ENCODE assay signal across 19 cellular contexts in the genomic region with DNA sequence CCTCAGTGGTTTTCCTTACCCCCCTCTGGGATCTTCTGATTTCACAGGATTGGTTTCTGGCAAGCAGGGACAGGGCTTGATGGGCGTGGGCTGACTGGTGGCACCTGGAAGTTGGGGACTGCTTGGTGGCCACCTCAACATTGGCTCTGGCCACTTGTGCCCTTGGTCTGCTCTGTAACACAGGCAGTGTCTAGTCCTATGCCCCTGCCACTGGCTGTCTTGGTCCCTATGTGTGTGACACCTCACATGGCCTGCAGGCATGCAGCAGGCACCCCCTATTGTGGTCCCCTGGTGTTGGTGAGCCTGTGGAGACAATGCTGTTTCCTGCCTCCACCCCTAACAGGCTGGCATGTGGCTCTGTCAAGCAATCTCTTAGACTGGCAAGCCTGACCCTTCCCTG.
DNase-seq lines count a peak whose midpoint lies in the region; ATAC-seq, FAIRE-seq and TF ChIP-seq lines count a peak whose summit lies in the region.
"Had no signal": no experiment of that assay in that cellular context is flagged by ENCODE, and none has a peak within 500 bp of the region (broad histone marks: within the 10 kb centered on the region; RNA-seq: fewer than 3 reads in every experiment).

No MANE protein-coding gene starts in this region.

- in situ Hi-C loops in GM12878 (cut with MboI), result no loop called here
- in situ Hi-C loops in HepG2 (cut with HindIII; ENCODE audit: extremely low pct_ligation_motif_present, low pct_unique_long_range_greater_than_20kb), result no loop called here

- intact Hi-C loops in GM12878 (cut with micrococcal nuclease; ENCODE audit: unreplicated experiment), result loop anchor here (2.0 kb wide), 1 partner anchor 18 kb away; no protein-coding TSS in a partner anchor
- intact Hi-C loops in HepG2 (cut with micrococcal nuclease; ENCODE audit: unreplicated experiment), result no loop called here
- intact Hi-C loops in left colon (cut with DNase I, micrococcal nuclease), result no loop called here

- H4K20me1 ChIP-seq in GM12878 (ENCODE audit: control insufficient read depth, insufficient read depth) (no peaks in the 10 kb centered on the region), HepG2 (ENCODE audit: insufficient read depth, low read length) (no peaks in the 10 kb centered on the region)

- peaks cover 14% of the 10 kb centered on the region for H3K27me3 Mint-ChIP-seq in stimulated activated memory B cell treated with anti-CD40 and anti-IgM and Interleukin-4, amounts not matched to agents 10 μg/mL and 1 μg/mL and 100 μg/mL, for 72 hours
- H3K27me3 Mint-ChIP-seq in activated CD4-positive, alpha-beta memory T cell treated with anti-CD3 and anti-CD28 coated beads, Interleukin-2, amount 10 ng/mL, durations not matched to agents 7 days and 5 days, result peaks cover 7% of the 10 kb centered on the region

- WGBS in GM12878 (ENCODE audit: insufficient coverage, insufficient replicate concordance, low lambda C conversion rate, missing lambda C conversion rate), result 0% methylated on average over 1 of the region's 1 CpG
- WGBS in HepG2 (ENCODE audit: low lambda C conversion rate), result 40% methylated on average over 1 of the region's 1 CpG

- H3K27me3 ChIP-seq in GM12878 (replicated peaks in 1 of 2; ENCODE audit: control insufficient read depth in 2 of 2, insufficient read depth in 2 of 2, low read length in 1 of 2), result no peaks in the 10 kb centered on the region
- H3K27me3 ChIP-seq in HepG2 (ENCODE audit: control insufficient read depth in 1 of 2, insufficient read depth in 2 of 2, low read length in 2 of 2), result no peaks in the 10 kb centered on the region

- H3K9ac ChIP-seq in GM12878 (ENCODE audit: control insufficient read depth, insufficient read depth, low read length), result no peak overlapping the region
- no peak overlapping the region for H3K9ac ChIP-seq in HepG2 (ENCODE audit: insufficient read depth, low read depth, low read length)

- H3K4me3 Mint-ChIP-seq in stimulated activated memory B cell treated with anti-CD40 and anti-IgM and Interleukin-4, amounts not matched to agents 10 μg/mL and 1 μg/mL and 100 μg/mL, for 72 hours, result no peak overlapping the region
- H3K4me3 Mint-ChIP-seq in activated CD4-positive, alpha-beta memory T cell treated with anti-CD3 and anti-CD28 coated beads, Interleukin-2, amount 10 ng/mL, durations not matched to agents 7 days and 5 days, result no peak overlapping the region
- H3K4me3 Mint-ChIP-seq: CD4-positive, alpha-beta memory T cell; GM23338; HFFc6 had no signal

- no peak for FAIRE-seq in GM12878 (lab: Jason Lieb, UNC)
- no peak for FAIRE-seq in HepG2 (lab: Jason Lieb, UNC)
- FAIRE-seq in GM12892 (lab: Jason Lieb, UNC), result no peak
- FAIRE-seq: GM19239, H54 had no signal

- RAD21 ChIA-PET in GM12878 (lab: Charles Lee; ENCODE audit: unreplicated experiment), result interaction anchor here (1.0 kb wide), 1 partner anchor 12 kb away, joined by 3 read pairs; no protein-coding TSS in a partner anchor

- H3K36me3 Mint-ChIP-seq in stimulated activated memory B cell treated with anti-CD40 and anti-IgM and Interleukin-4, amounts not matched to agents 10 μg/mL and 1 μg/mL and 100 μg/mL, for 72 hours, result no peaks in the 10 kb centered on the region
- no peaks in the 10 kb centered on the region for H3K36me3 Mint-ChIP-seq in activated CD4-positive, alpha-beta memory T cell treated with anti-CD3 and anti-CD28 coated beads, Interleukin-2, amount 10 ng/mL, durations not matched to agents 7 days and 5 days (ENCODE audit: low read depth)
- H3K36me3 Mint-ChIP-seq: CD4-positive, alpha-beta memory T cell had no signal

- H2AFZ ChIP-seq in GM12878 (ENCODE audit: control insufficient read depth, low read depth, low read length) (no peak overlapping the region), HepG2 (ENCODE audit: low read length) (no peak overlapping the region)
- H2AFZ ChIP-seq: GM23338 had no signal

- H3K27ac ChIP-seq in GM12878 (ENCODE audit: control insufficient read depth, insufficient read depth), result no peak overlapping the region
- H3K27ac ChIP-seq in HepG2 (ENCODE audit: extremely low read length, insufficient read depth, low read length), result no peak overlapping the region

- H3K36me3 ChIP-seq in GM12878 (ENCODE audit: control insufficient read depth in 2 of 2, insufficient read depth in 2 of 2, low read length in 1 of 2) (no peaks in the 10 kb centered on the region), HepG2 (replicated peaks in 1 of 2; ENCODE audit: control insufficient read depth in 1 of 2, insufficient read depth in 2 of 2, low read length in 2 of 2) (no peaks in the 10 kb centered on the region)
- H3K36me3 ChIP-seq: HAP-1 had no signal

- ATAC-seq in GM12878, result peak; percentile 21; the same call in 1 of the 3 replicates
- ATAC-seq in HepG2, result peak; percentile 26; the same call in 1 of the 3 replicates
- ATAC-seq in stimulated activated memory B cell treated with anti-CD40 and anti-IgM and Interleukin-4, amounts not matched to agents 10 μg/mL and 1 μg/mL and 100 μg/mL, for 72 hours, result peak; percentile 63
- ATAC-seq in left colon, result no peak
- ATAC-seq: GM23338 had no signal

- TF ChIP-seq CTCF in GM12878 (IDR thresholded peaks at IDR 0.05 in 2 of 3, conservative IDR thresholded peaks at IDR 0.05 in 1 of 3; ENCODE audit: control insufficient read depth in 2 of 3, extremely low read depth in 1 of 3, insufficient read depth in 1 of 3, low read depth in 3 of 3, low read length in 3 of 3) (no peak), HepG2 (CRISPR knock-in tag; IDR thresholded peaks at IDR 0.05) (no peak)

- H3K9me3 Mint-ChIP-seq in stimulated activated memory B cell treated with anti-CD40 and anti-IgM and Interleukin-4, amounts not matched to agents 10 μg/mL and 1 μg/mL and 100 μg/mL, for 72 hours, result no peaks in the 10 kb centered on the region
- H3K9me3 Mint-ChIP-seq in activated CD4-positive, alpha-beta memory T cell treated with anti-CD3 and anti-CD28 coated beads, Interleukin-2, amount 10 ng/mL, durations not matched to agents 7 days and 5 days, result no peaks in the 10 kb centered on the region
- H3K9me3 Mint-ChIP-seq: GM23338, HFFc6 had no signal

- no peak overlapping the region for H3K4me2 ChIP-seq in GM12878 (ENCODE audit: control insufficient read depth, insufficient read depth)
- H3K4me2 ChIP-seq in HepG2 (ENCODE audit: low read depth, low read length), result no peak overlapping the region
- H3K4me2 ChIP-seq: GM23338 had no signal

- peak; percentile 48 for DNase-seq in NCI-H69 (lab: John Stamatoyannopoulos, UW)
- no peak for DNase-seq in GM12878 (ENCODE audit: low read depth, low spot score)
- DNase-seq in HepG2 (ENCODE audit: low spot score), result no peak
- no peak for DNase-seq in activated CD4-positive, alpha-beta memory T cell treated with anti-CD3 and anti-CD28 coated beads, Interleukin-2, amount 10 ng/mL, durations not matched to agents 7 days and 5 days
- DNase-seq in left colon, result no peak
- DNase-seq in GM12892 (ENCODE audit: insufficient read length), result no peak
- DNase-seq: C1 segment of cervical spinal cord; Calu3; CD4-positive, alpha-beta memory T cell; COR-L47; DMS53; DMS79 treated with DMSO at 0.1 percent for 48 hours; GF-D8; HFFc6 had no signal

- no peaks in the 10 kb centered on the region for H3K4me1 Mint-ChIP-seq in stimulated activated memory B cell treated with anti-CD40 and anti-IgM and Interleukin-4, amounts not matched to agents 10 μg/mL and 1 μg/mL and 100 μg/mL, for 72 hours
- no peaks in the 10 kb centered on the region for H3K4me1 Mint-ChIP-seq in activated CD4-positive, alpha-beta memory T cell treated with anti-CD3 and anti-CD28 coated beads, Interleukin-2, amount 10 ng/mL, durations not matched to agents 7 days and 5 days
- H3K4me1 Mint-ChIP-seq: CD4-positive, alpha-beta memory T cell had no signal

- CTCF ChIA-PET in GM12878 (lab: Yijun Ruan, JAX) (interaction anchor here (2.2 kb wide), 1 partner anchor 19 kb away, joined by 5 read pairs; no protein-coding TSS in a partner anchor), HepG2 (lab: Yijun Ruan, JAX; ENCODE audit: low intra/inter-chr PET ratio, low total read pairs) (no interaction called here)
- CTCF ChIA-PET in activated CD4-positive, alpha-beta memory T cell treated with anti-CD3 and anti-CD28 coated beads, Interleukin-2, amount 10 ng/mL, durations not matched to agents 7 days and 5 days (lab: Charles Lee), result no interaction called here

- TF ChIP-seq RAD21 in GM12878 (IDR thresholded peaks at IDR 0.05; ENCODE audit: insufficient read depth, low read depth, low read length) (no peak), HepG2 (CRISPR knock-in tag; IDR thresholded peaks at IDR 0.05) (no peak)

- H3K4me1 ChIP-seq in GM12878 (ENCODE audit: control insufficient read depth, insufficient read depth, low read length) (no peaks in the 10 kb centered on the region), HepG2 (ENCODE audit: insufficient read depth, low read length) (peaks cover 16% of the 10 kb centered on the region; the same call in 1 of the 2 replicates)
- H3K4me1 ChIP-seq: HAP-1 had no signal

- SMC1A ChIA-PET in GM12878 (lab: Charles Lee; ENCODE audit: uncharacterized antibody, unreplicated experiment), result interaction anchor here (0.8 to 5.6 kb wide), 2 partner anchors 11 to 16 kb away, joined by 3 to 33 read pairs; no protein-coding TSS in a partner anchor

- H3K27ac Mint-ChIP-seq in stimulated activated memory B cell treated with anti-CD40 and anti-IgM and Interleukin-4, amounts not matched to agents 10 μg/mL and 1 μg/mL and 100 μg/mL, for 72 hours, result no peak overlapping the region
- no peak overlapping the region for H3K27ac Mint-ChIP-seq in activated CD4-positive, alpha-beta memory T cell treated with anti-CD3 and anti-CD28 coated beads, Interleukin-2, amount 10 ng/mL, durations not matched to agents 7 days and 5 days
- H3K27ac Mint-ChIP-seq: CD4-positive, alpha-beta memory T cell; GM23338; HFFc6 had no signal

- TF ChIP-seq POLR2A in GM12878 (IDR thresholded peaks at IDR 0.05; ENCODE audit: low read depth, low read length) (no peak), HepG2 (IDR thresholded peaks at IDR 0.05; ENCODE audit: insufficient read depth in 1 of 2, low read depth in 2 of 2, low read length in 2 of 2) (no peak), GM12892 (IDR thresholded peaks at IDR 0.05; ENCODE audit: low read depth, low read length) (no peak)

- no peak for TF ChIP-seq EP300 in GM12878 (IDR thresholded peaks at IDR 0.05; ENCODE audit: borderline replicate concordance in 1 of 2, control insufficient read depth in 1 of 2, low read depth in 2 of 2, low read length in 2 of 2)
- TF ChIP-seq EP300 in HepG2 (IDR thresholded peaks at IDR 0.05; ENCODE audit: low read depth in 2 of 2, low read length in 2 of 2), result no peak
- TF ChIP-seq EP300 in HepG2 (CRISPR knock-in tag; IDR thresholded peaks at IDR 0.05; ENCODE audit: borderline replicate concordance), result no peak

- POLR2A ChIA-PET in GM12878 (lab: Charles Lee) (no interaction called here), HepG2 (lab: Yijun Ruan, JAX) (no interaction called here)
- POLR2A ChIA-PET in activated CD4-positive, alpha-beta memory T cell treated with anti-CD3 and anti-CD28 coated beads, Interleukin-2, amount 10 ng/mL, durations not matched to agents 7 days and 5 days (lab: Charles Lee), result no interaction called here

- no TSS peak for BruUV-seq in GM12878 (replicated peaks; lab: Mats Ljungman, UMichigan)
- BruUV-seq in HepG2 (replicated peaks; lab: Mats Ljungman, UMichigan), result no TSS peak

- no peaks in the 10 kb centered on the region for H3K79me2 ChIP-seq in GM12878 (ENCODE audit: control insufficient read depth, insufficient read depth, low read length)
- H3K79me2 ChIP-seq in HepG2 (ENCODE audit: insufficient read depth, low read length), result no peaks in the 10 kb centered on the region

- no peak overlapping the region for H3K4me3 ChIP-seq in GM12878
- H3K4me3 ChIP-seq in HepG2 (replicated peaks in 1 of 3; ENCODE audit: insufficient read depth in 1 of 3, low read depth in 2 of 3, low read length in 3 of 3), result no peak overlapping the region
- H3K4me3 ChIP-seq: GM23338, HAP-1 had no signal

- H3K9me3 ChIP-seq in GM12878 (replicated peaks; ENCODE audit: control insufficient read depth, insufficient read depth, low read length) (no peaks in the 10 kb centered on the region), HepG2 (ENCODE audit: low read length) (no peaks in the 10 kb centered on the region)
